1 cellular context compared by ENCODE assay signal in genomic region chr4:185318679-185319078, GRCh38.
A peak's percentile ranks its signal among the peaks of the same experiment; 100 is the strongest.
TF ChIP-seq lines count a peak whose summit lies in the region.

No MANE protein-coding gene starts in this region.

TF ChIP-seq in HepG2, 621 proteins besides CTCF, POLR2A, EP300 and RAD21 (continued from another document and continues in another):
- TF ChIP-seq ZNF460 (CRISPR knock-in tag; IDR thresholded peaks at IDR 0.05; ENCODE audit: borderline replicate concordance), result no peak
- peak; percentile 82 for TF ChIP-seq FOSL2 (CRISPR knock-in tag; IDR thresholded peaks at IDR 0.05)
- no peak for TF ChIP-seq ZNF883 (CRISPR knock-in tag; IDR thresholded peaks at IDR 0.05; ENCODE audit: not compliant biosample characterization)
- no peak for TF ChIP-seq NR1H2 (CRISPR knock-in tag; IDR thresholded peaks at IDR 0.05; ENCODE audit: borderline replicate concordance, low read depth)
- TF ChIP-seq BCL6 (CRISPR knock-in tag; IDR thresholded peaks at IDR 0.05), result peak; percentile 66
- TF ChIP-seq BHLHE40 (IDR thresholded peaks at IDR 0.05; ENCODE audit: low read length), result no peak
- TF ChIP-seq HNF4G (IDR thresholded peaks at IDR 0.05; ENCODE audit: borderline replicate concordance, low read depth, low read length), result no peak
- no peak for TF ChIP-seq HNF4G (CRISPR knock-in tag; IDR thresholded peaks at IDR 0.05; ENCODE audit: borderline replicate concordance, low read depth)
- no peak for TF ChIP-seq ATAD3A (CRISPR knock-in tag; IDR thresholded peaks at IDR 0.05)
- TF ChIP-seq TCF7L2 (IDR thresholded peaks at IDR 0.05; ENCODE audit: low read depth, low read length), result no peak
- TF ChIP-seq ATF7 (IDR thresholded peaks at IDR 0.05), result no peak
- no peak for TF ChIP-seq ATF7 (CRISPR knock-in tag; IDR thresholded peaks at IDR 0.05)
- TF ChIP-seq DR1 (CRISPR knock-in tag; IDR thresholded peaks at IDR 0.05), result no peak
- no peak for TF ChIP-seq YY1 (IDR thresholded peaks at IDR 0.05; ENCODE audit: insufficient read depth, insufficient replicate concordance, low read depth, low read length)
- no peak for TF ChIP-seq ZSCAN30 (CRISPR knock-in tag; IDR thresholded peaks at IDR 0.05)
- TF ChIP-seq PAX8 (CRISPR knock-in tag; IDR thresholded peaks at IDR 0.05; ENCODE audit: borderline replicate concordance), result no peak
- TF ChIP-seq ZNF513 (CRISPR knock-in tag; conservative IDR thresholded peaks at IDR 0.05), result no peak
- no peak for TF ChIP-seq ATF2 (CRISPR knock-in tag; IDR thresholded peaks at IDR 0.05)
- no peak for TF ChIP-seq ZFY (CRISPR knock-in tag; IDR thresholded peaks at IDR 0.05)
- no peak for TF ChIP-seq PRDM4 (CRISPR knock-in tag; IDR thresholded peaks at IDR 0.05; ENCODE audit: borderline replicate concordance)
- TF ChIP-seq ZBTB42 (CRISPR knock-in tag; IDR thresholded peaks at IDR 0.05), result no peak
- no peak for TF ChIP-seq ZNF160 (CRISPR knock-in tag; IDR thresholded peaks at IDR 0.05)
- no peak for TF ChIP-seq ZNF20 (CRISPR knock-in tag; IDR thresholded peaks at IDR 0.05)
- peak; percentile 57; the same call in 1 of the 2 replicates for TF ChIP-seq THRA (CRISPR knock-in tag; IDR thresholded peaks at IDR 0.05; ENCODE audit: borderline replicate concordance)
- TF ChIP-seq ISX (CRISPR knock-in tag; conservative IDR thresholded peaks at IDR 0.05), result no peak
- no peak for TF ChIP-seq ZNF224 (CRISPR knock-in tag; IDR thresholded peaks at IDR 0.05)
- no peak for TF ChIP-seq HMG20B (CRISPR knock-in tag; conservative IDR thresholded peaks at IDR 0.05)
- TF ChIP-seq ZNF33B (CRISPR knock-in tag; IDR thresholded peaks at IDR 0.05), result no peak
- no peak for TF ChIP-seq TRAFD1 (CRISPR knock-in tag; IDR thresholded peaks at IDR 0.05; ENCODE audit: borderline replicate concordance)
- no peak for TF ChIP-seq ZNF607 (CRISPR knock-in tag; IDR thresholded peaks at IDR 0.05; ENCODE audit: borderline replicate concordance)
- TF ChIP-seq ZNF816 (CRISPR knock-in tag; IDR thresholded peaks at IDR 0.05; ENCODE audit: borderline replicate concordance), result no peak
- TF ChIP-seq ZNF441 (CRISPR knock-in tag; IDR thresholded peaks at IDR 0.05; ENCODE audit: borderline replicate concordance), result no peak
- TF ChIP-seq ZMAT5 (CRISPR knock-in tag; IDR thresholded peaks at IDR 0.05; ENCODE audit: borderline replicate concordance, low read depth), result no peak
- no peak for TF ChIP-seq REST (IDR thresholded peaks at IDR 0.05; ENCODE audit: borderline replicate concordance in 1 of 2, low read depth in 1 of 2, low read length in 2 of 2)
- no peak for TF ChIP-seq ZBTB44 (CRISPR knock-in tag; IDR thresholded peaks at IDR 0.05)
- TF ChIP-seq ETV6 (CRISPR knock-in tag; conservative IDR thresholded peaks at IDR 0.05), result no peak
- no peak for TF ChIP-seq POLR2AphosphoS2 (IDR thresholded peaks at IDR 0.05; ENCODE audit: low read depth, low read length)
- peak; percentile 53 for TF ChIP-seq TEAD3 (CRISPR knock-in tag; optimal IDR thresholded peaks at IDR 0.05; ENCODE audit: borderline replicate concordance)
- TF ChIP-seq GATA4 (IDR thresholded peaks at IDR 0.05; ENCODE audit: borderline replicate concordance, low read depth), result no peak; the same call in 1 of the 2 replicates
- TF ChIP-seq ZNF674 (CRISPR knock-in tag; IDR thresholded peaks at IDR 0.05; ENCODE audit: low read depth), result no peak
- TF ChIP-seq HOXA3 (CRISPR knock-in tag; IDR thresholded peaks at IDR 0.05), result no peak
- no peak for TF ChIP-seq ZNF432 (CRISPR knock-in tag; IDR thresholded peaks at IDR 0.05; ENCODE audit: borderline replicate concordance)
- no peak for TF ChIP-seq THAP7 (CRISPR knock-in tag; IDR thresholded peaks at IDR 0.05)
- no peak for TF ChIP-seq ZNF574 (CRISPR knock-in tag; IDR thresholded peaks at IDR 0.05)
- TF ChIP-seq HMGXB4 (CRISPR knock-in tag; IDR thresholded peaks at IDR 0.05; ENCODE audit: borderline replicate concordance in 1 of 2, low read depth in 1 of 2), result no peak
- no peak for TF ChIP-seq NFYB (CRISPR knock-in tag; IDR thresholded peaks at IDR 0.05)
